Comparison of ENCODE assay signal across 10 cellular contexts in the genomic region with DNA sequence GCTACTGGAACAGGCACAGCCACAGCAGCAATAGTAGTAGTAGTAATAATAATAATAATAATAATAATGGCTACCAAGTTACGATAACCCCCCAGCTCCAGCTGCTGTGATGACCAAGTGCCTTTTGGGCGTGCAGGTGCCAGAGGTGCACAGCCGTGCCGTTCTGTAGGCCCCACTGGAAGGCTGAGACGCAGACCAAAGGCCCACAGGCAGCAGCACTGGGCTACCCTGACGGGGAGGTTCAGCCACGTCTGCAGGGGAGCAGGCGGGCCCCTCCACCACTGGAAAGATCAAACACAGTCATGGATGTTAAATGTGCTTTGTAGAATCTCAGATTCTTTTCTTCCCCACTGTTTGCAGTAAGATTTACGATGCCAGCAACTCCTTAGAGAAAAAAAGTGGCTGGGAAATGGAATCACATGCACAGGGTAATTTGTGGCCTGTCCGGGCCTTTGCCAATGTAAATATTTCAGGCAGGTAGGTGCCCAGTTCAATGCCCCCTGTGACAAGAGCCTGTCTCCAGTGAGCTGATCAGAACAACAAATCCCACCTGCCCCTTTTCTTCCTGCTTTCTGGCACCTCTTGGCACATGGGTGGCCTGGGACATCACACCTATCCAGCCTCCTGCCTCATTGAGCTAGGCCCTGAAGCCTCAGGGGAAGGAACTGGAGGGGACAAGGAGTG. TPM values are rescaled to one million over a fixed set of nuclear protein-coding genes. Genes with fewer than 3 reads are reported as not detected.
A peak's percentile ranks its signal among the peaks of the same experiment; 100 is the strongest.
DNase-seq lines count a peak whose midpoint lies in the region; TF ChIP-seq lines count a peak whose summit lies in the region.
"Had no signal": no experiment of that assay in that cellular context is flagged by ENCODE, and none has a peak within 500 bp of the region (broad histone marks: within the 10 kb centered on the region; RNA-seq: fewer than 3 reads in every experiment).

No MANE protein-coding gene starts in this region.

- no peak for TF ChIP-seq CTCF in endodermal cell (conservative IDR thresholded peaks at IDR 0.05)
- no peak for TF ChIP-seq CTCF in parathyroid adenoma (IDR thresholded peaks at IDR 0.05)

- peaks cover 84% of the 10 kb centered on the region for H3K4me1 Mint-ChIP-seq in endodermal cell

- 57 to 63% methylated on average over 6 to 10 of the region's 10 CpGs for WGBS in endodermal cell (ENCODE audit: insufficient coverage in 1 of 2, insufficient read length in 1 of 2), 2 experiments

- DNase-seq in Daoy (ENCODE audit: low read depth) (peak; percentile 30), NCI-H2029 (lab: John Stamatoyannopoulos, UW) (peak; percentile 33), endodermal cell (no peak), inferior parietal cortex (ENCODE audit: extremely low spot score) (no peak), HuH-7 (ENCODE audit: low spot score) (no peak), HuH-7.5 (ENCODE audit: low spot score) (no peak), SIG-M5 treated with dmso at 0.1 percent for 504 hours (lab: John Stamatoyannopoulos, UW; ENCODE audit: unreplicated experiment) (no peak)
- DNase-seq: NCI-H187 had no signal

- H3K4me3 ChIP-seq in endodermal cell (ENCODE audit: low read length) (peak overlapping the region; percentile 15), parathyroid adenoma (ENCODE audit: low read depth, low read length) (no peak overlapping the region)

- H3K4me3 Mint-ChIP-seq in endodermal cell = peak overlapping the region; percentile 14
- H3K4me3 Mint-ChIP-seq: activated T-helper 1 cell treated with anti-CD3 and anti-CD28 coated beads, Interleukin-12 subunit alpha, Interleukin-12 subunit beta, Interleukin-2, Interleukin-4 antibody, amounts not matched to agents 30 ng/mL and 10 ng/mL and 1 ng/mL, durations not matched to agents 14 hours and 24 hours and 36 hours had no signal

- H2AFZ ChIP-seq in parathyroid adenoma = no peak overlapping the region

- H3K9me3 Mint-ChIP-seq in endodermal cell = no peaks in the 10 kb centered on the region
- H3K9me3 Mint-ChIP-seq: activated T-helper 1 cell treated with anti-CD3 and anti-CD28 coated beads, Interleukin-12 subunit alpha, Interleukin-12 subunit beta, Interleukin-2, Interleukin-4 antibody, amounts not matched to agents 30 ng/mL and 10 ng/mL and 1 ng/mL, durations not matched to agents 14 hours and 24 hours and 36 hours had no signal

- no peaks in the 10 kb centered on the region for H3K27me3 ChIP-seq in endodermal cell (ENCODE audit: control insufficient read depth, insufficient read depth, low read length, poor library complexity, severe bottlenecking)
- no peaks in the 10 kb centered on the region for H3K27me3 ChIP-seq in parathyroid adenoma (ENCODE audit: control insufficient read depth, insufficient read depth, low read length)

- no peaks in the 10 kb centered on the region for H3K27me3 Mint-ChIP-seq in endodermal cell (ENCODE audit: insufficient read depth)

- peak overlapping the region; percentile 86 for H3K27ac ChIP-seq in endodermal cell (ENCODE audit: low read depth, low read length)
- H3K27ac ChIP-seq in parathyroid adenoma = peak overlapping the region; percentile 78

- H3K79me2 ChIP-seq in parathyroid adenoma = peaks cover 12% of the 10 kb centered on the region

- H3K36me3 Mint-ChIP-seq in endodermal cell (ENCODE audit: low read depth) = no peaks in the 10 kb centered on the region

- no peaks in the 10 kb centered on the region for H3K36me3 ChIP-seq in endodermal cell (ENCODE audit: control insufficient read depth, insufficient read depth, low read length)
- no peaks in the 10 kb centered on the region for H3K36me3 ChIP-seq in parathyroid adenoma (ENCODE audit: control insufficient read depth, insufficient read depth, low read length)

- H3K9me3 ChIP-seq in endodermal cell (ENCODE audit: control insufficient read depth, low read length) = no peaks in the 10 kb centered on the region
- H3K9me3 ChIP-seq in parathyroid adenoma (ENCODE audit: control insufficient read depth, low read length) = no peaks in the 10 kb centered on the region

- H3K27ac Mint-ChIP-seq in endodermal cell = peak overlapping the region; percentile 86
- H3K27ac Mint-ChIP-seq: activated T-helper 1 cell treated with anti-CD3 and anti-CD28 coated beads, Interleukin-12 subunit alpha, Interleukin-12 subunit beta, Interleukin-2, Interleukin-4 antibody, amounts not matched to agents 30 ng/mL and 10 ng/mL and 1 ng/mL, durations not matched to agents 14 hours and 24 hours and 36 hours had no signal

- peak overlapping the region; percentile 52 for H3K4me2 ChIP-seq in parathyroid adenoma (ENCODE audit: low read length)

- H3K4me1 ChIP-seq in endodermal cell (ENCODE audit: control insufficient read depth, insufficient read depth, low read length) (peaks cover 71% of the 10 kb centered on the region), parathyroid adenoma (peaks cover 75% of the 10 kb centered on the region)

- H3K9ac ChIP-seq in endodermal cell (ENCODE audit: extremely low read depth, low read length, poor library complexity, severe bottlenecking) (no peak overlapping the region), parathyroid adenoma (no peak overlapping the region)

RNA-seq across cellular contexts. Expression of a gene that starts 32.6 kb away (rescaled TPM):
- 16.6 and 19.4 TPM in 2 replicates for total RNA-seq in Daoy (2014; rRNA removed; shearing (Covaris generic))
- 10 to 100 TPM; 32.8 to 45.8 TPM for total RNA-seq in endodermal cell
- polyA plus RNA-seq in endodermal cell (2013, experiment 1 of 2) = 63.0 TPM
- 64.5 TPM for polyA plus RNA-seq in endodermal cell (2013, experiment 2 of 2)

Comparison
In these comparisons a context has a peak if more than half of its experiments do, and no peak if none do; other contexts are left out.
1. DNase-seq: peak in Daoy (single experiment) and NCI-H2029 (single experiment); none in endodermal cell (single experiment), inferior parietal cortex (single experiment), HuH-7 (single experiment), HuH-7.5 (single experiment) and SIG-M5 treated with dmso at 0.1 percent for 504 hours (single experiment).